In the genomic region with DNA sequence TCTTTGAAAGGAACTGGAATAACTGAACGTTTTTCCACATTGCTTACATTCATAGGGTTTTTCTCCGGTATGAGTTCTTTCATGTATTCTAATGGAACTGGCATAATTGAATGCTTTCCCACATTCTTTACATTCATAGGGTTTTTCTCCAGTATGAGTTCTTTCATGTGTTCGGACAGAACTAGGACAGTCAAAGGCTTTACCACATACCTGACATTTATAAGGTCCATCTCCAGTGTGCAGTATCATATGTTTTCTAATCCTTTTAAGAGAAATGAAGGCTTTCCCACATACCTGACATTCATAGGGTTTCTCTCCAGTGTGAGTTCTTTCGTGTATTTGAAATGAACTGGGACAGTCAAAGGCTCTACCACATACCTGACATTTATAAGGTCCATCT, we compare ENCODE assay signal across 3 cellular contexts.
A peak's percentile ranks its signal among the peaks of the same experiment; 100 is the strongest.
TF ChIP-seq lines count a peak whose summit lies in the region.

No MANE protein-coding gene starts in this region.

TF ChIP-seq in GM23338, 12 proteins besides CTCF, POLR2A, EP300 and RAD21 (continues in another document):
- TF ChIP-seq EZH2phosphoT487 (IDR thresholded peaks at IDR 0.05; ENCODE audit: unreplicated experiment) (no peak), ZNF114 (CRISPR knock-in tag; IDR thresholded peaks at IDR 0.05) (no peak), ZNF331 (CRISPR knock-in tag; IDR thresholded peaks at IDR 0.05; ENCODE audit: low read depth) (no peak), STAT1 (IDR thresholded peaks at IDR 0.05; ENCODE audit: unreplicated experiment) (no peak), NANOG (IDR thresholded peaks at IDR 0.05; ENCODE audit: borderline replicate concordance) (no peak)
- TF ChIP-seq, protein P1, sequence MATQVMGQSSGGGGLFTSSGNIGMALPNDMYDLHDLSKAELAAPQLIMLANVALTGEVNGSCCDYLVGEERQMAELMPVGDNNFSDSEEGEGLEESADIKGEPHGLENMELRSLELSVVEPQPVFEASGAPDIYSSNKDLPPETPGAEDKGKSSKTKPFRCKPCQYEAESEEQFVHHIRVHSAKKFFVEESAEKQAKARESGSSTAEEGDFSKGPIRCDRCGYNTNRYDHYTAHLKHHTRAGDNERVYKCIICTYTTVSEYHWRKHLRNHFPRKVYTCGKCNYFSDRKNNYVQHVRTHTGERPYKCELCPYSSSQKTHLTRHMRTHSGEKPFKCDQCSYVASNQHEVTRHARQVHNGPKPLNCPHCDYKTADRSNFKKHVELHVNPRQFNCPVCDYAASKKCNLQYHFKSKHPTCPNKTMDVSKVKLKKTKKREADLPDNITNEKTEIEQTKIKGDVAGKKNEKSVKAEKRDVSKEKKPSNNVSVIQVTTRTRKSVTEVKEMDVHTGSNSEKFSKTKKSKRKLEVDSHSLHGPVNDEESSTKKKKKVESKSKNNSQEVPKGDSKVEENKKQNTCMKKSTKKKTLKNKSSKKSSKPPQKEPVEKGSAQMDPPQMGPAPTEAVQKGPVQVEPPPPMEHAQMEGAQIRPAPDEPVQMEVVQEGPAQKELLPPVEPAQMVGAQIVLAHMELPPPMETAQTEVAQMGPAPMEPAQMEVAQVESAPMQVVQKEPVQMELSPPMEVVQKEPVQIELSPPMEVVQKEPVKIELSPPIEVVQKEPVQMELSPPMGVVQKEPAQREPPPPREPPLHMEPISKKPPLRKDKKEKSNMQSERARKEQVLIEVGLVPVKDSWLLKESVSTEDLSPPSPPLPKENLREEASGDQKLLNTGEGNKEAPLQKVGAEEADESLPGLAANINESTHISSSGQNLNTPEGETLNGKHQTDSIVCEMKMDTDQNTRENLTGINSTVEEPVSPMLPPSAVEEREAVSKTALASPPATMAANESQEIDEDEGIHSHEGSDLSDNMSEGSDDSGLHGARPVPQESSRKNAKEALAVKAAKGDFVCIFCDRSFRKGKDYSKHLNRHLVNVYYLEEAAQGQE (IDR thresholded peaks at IDR 0.05; ENCODE audit: unreplicated experiment): no peak

TF ChIP-seq in K562, 482 proteins besides CTCF, POLR2A, EP300 and RAD21:
- TF ChIP-seq ZNF75A (CRISPR knock-in tag; IDR thresholded peaks at IDR 0.05) (peak; percentile 90), ZNF445 (CRISPR knock-in tag; IDR thresholded peaks at IDR 0.05; ENCODE audit: low read depth) (0 out of 2 replicates have a peak, but pooled peaks have one; percentile 18), XRCC3 (IDR thresholded peaks at IDR 0.05) (peak; percentile 62; the same call in 1 of the 2 replicates), SAFB (IDR thresholded peaks at IDR 0.05; ENCODE audit: borderline replicate concordance, low read depth, low read length) (no peak), TRIM28 (IDR thresholded peaks at IDR 0.05) (peak; percentile 69), CBX5 (IDR thresholded peaks at IDR 0.05; ENCODE audit: borderline replicate concordance, low read depth) (0 out of 2 replicates have a peak, but pooled peaks have one; percentile 28), CBX3 (IDR thresholded peaks at IDR 0.05; ENCODE audit: borderline replicate concordance in 1 of 2, low read length in 2 of 2) (peak; percentile 23 to 48; a peak in 2 of 3 replicates), HNRNPL (IDR thresholded peaks at IDR 0.05; ENCODE audit: low read depth, low read length) (no peak)
- TF ChIP-seq, protein P2, sequence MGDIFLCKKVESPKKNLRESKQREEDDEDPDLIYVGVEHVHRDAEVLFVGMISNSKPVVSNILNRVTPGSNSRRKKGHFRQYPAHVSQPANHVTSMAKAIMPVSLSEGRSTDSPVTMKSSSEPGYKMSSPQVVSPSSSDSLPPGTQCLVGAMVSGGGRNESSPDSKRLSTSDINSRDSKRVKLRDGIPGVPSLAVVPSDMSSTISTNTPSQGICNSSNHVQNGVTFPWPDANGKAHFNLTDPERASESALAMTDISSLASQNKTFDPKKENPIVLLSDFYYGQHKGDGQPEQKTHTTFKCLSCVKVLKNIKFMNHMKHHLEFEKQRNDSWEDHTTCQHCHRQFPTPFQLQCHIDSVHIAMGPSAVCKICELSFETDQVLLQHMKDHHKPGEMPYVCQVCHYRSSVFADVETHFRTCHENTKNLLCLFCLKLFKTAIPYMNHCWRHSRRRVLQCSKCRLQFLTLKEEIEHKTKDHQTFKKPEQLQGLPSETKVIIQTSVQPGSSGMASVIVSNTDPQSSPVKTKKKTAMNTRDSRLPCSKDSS (IDR thresholded peaks at IDR 0.05; ENCODE audit: low read depth, partially characterized antibody): peak; percentile 67

TF ChIP-seq in HEK293T, 16 proteins besides CTCF, POLR2A, EP300 and RAD21:
- TF ChIP-seq ARNT (IDR thresholded peaks at IDR 0.05) (no peak), LEF1 (IDR thresholded peaks at IDR 0.05; ENCODE audit: borderline replicate concordance) (no peak), FOXK2 (IDR thresholded peaks at IDR 0.05) (no peak), PKNOX1 (IDR thresholded peaks at IDR 0.05) (no peak), CTBP1 (IDR thresholded peaks at IDR 0.05; ENCODE audit: borderline replicate concordance) (no peak), FOXA1 (IDR thresholded peaks at IDR 0.05) (no peak), BHLHE40 (IDR thresholded peaks at IDR 0.05; ENCODE audit: borderline replicate concordance) (no peak), L3MBTL2 (conservative IDR thresholded peaks at IDR 0.05) (no peak), SUZ12 (IDR thresholded peaks at IDR 0.05) (no peak), ZNF384 (IDR thresholded peaks at IDR 0.05) (no peak), FOXM1 (IDR thresholded peaks at IDR 0.05; ENCODE audit: borderline replicate concordance) (no peak), SP1 (IDR thresholded peaks at IDR 0.05) (no peak), ELF4 (IDR thresholded peaks at IDR 0.05) (no peak), TARDBP (IDR thresholded peaks at IDR 0.05) (no peak)
